8 cellular contexts compared by ENCODE assay signal in genomic region chr1:153545067-153546055, GRCh38. TPM values are rescaled to one million over a fixed set of nuclear protein-coding genes. Genes with fewer than 3 reads are reported as not detected.
A peak's percentile ranks its signal among the peaks of the same experiment; 100 is the strongest.
DNase-seq lines count a peak whose midpoint lies in the region; TF ChIP-seq lines count a peak whose summit lies in the region.

Gene S100A4, minus strand, starts transcription at chr1:153545806. Its CDS starts 1,012 bp downstream, at chr1:153544794.

- peak within 1 kb of the TSS; percentile 61 for H2AFZ ChIP-seq in osteoblast (ENCODE audit: low read length)

- no peaks in the 10 kb centered on the region; the same call in 1 of the 2 replicates for H3K9me3 ChIP-seq in AG04450 (ENCODE audit: control insufficient read depth, insufficient read depth, low read length)
- H3K9me3 ChIP-seq in MG63 = no peaks in the 10 kb centered on the region
- no peaks in the 10 kb centered on the region for H3K9me3 ChIP-seq in osteoblast (ENCODE audit: low read depth, low read length)

- H3K4me2 ChIP-seq in osteoblast (ENCODE audit: insufficient read depth, low read length) = peak within 1 kb of the TSS; percentile 54

- TF ChIP-seq CTCF in AG04450 (IDR thresholded peaks at IDR 0.05; ENCODE audit: low read depth, low read length) (no peak), osteoblast (IDR thresholded peaks at IDR 0.05; ENCODE audit: extremely low read depth, low read depth, low read length) (no peak)

- no peaks in the 10 kb centered on the region for H4K20me1 ChIP-seq in osteoblast (ENCODE audit: insufficient read depth, low read length)

- no peaks in the 10 kb centered on the region for H3K79me2 ChIP-seq in osteoblast (ENCODE audit: insufficient read depth, low read length)

- H3K4me3 ChIP-seq in AG04450 (ENCODE audit: low read depth, low read length) (peak within 1 kb of the TSS; percentile 31; the same call in 1 of the 2 replicates), MG63 (peak within 1 kb of the TSS; percentile 48), osteoblast (ENCODE audit: insufficient read depth, low read length) (no peak within 1 kb of the TSS)

- POLR2A ChIA-PET in AG04450 (lab: Yijun Ruan, JAX) = interaction anchor here (0.6 to 3.1 kb wide), 8 partner anchors 10 to 445 kb away, joined by 3 to 35 read pairs (median 7); partner anchors contain the start of genes RPS27, S100A13, S100A2 and S100A6

- TF ChIP-seq POLR2A in GM19193 (IDR thresholded peaks at IDR 0.05; ENCODE audit: extremely low read depth, insufficient read depth, insufficient read length) = peak; percentile 41

- H3K27ac ChIP-seq in AG04450 (ENCODE audit: low read depth, low read length) (peak within 1 kb of the TSS; percentile 80), osteoblast (ENCODE audit: low read depth, low read length) (peak within 1 kb of the TSS; percentile 21)

- DNase-seq in AG04450 (ENCODE audit: low read depth, low spot score) (peak; percentile 71), MG63 (peak; percentile 98), SK-N-DZ (ENCODE audit: low spot score) (peak; percentile 90), germinal center (ENCODE audit: low spot score) (peak; percentile 53), osteoblast (ENCODE audit: insufficient read length, low spot score, missing footprints) (peak; percentile 93), superior temporal gyrus (ENCODE audit: extremely low spot score) (peak; percentile 58)
- DNase-seq in activated naive CD4-positive, alpha-beta T cell (lab: John Stamatoyannopoulos, UW) = peak; percentile 43 to 75 (median 58)

- peaks cover 53% of the 10 kb centered on the region for H3K4me1 ChIP-seq in osteoblast (ENCODE audit: insufficient read depth, low read length)

- peaks cover 19% of the 10 kb centered on the region for H3K36me3 ChIP-seq in MG63
- H3K36me3 ChIP-seq in osteoblast (ENCODE audit: insufficient read depth, low read length) = no peaks in the 10 kb centered on the region

- no peaks in the 10 kb centered on the region for H3K27me3 ChIP-seq in AG04450 (ENCODE audit: control insufficient read depth, insufficient read depth, low read length)
- H3K27me3 ChIP-seq in MG63 = no peaks in the 10 kb centered on the region
- no peaks in the 10 kb centered on the region for H3K27me3 ChIP-seq in osteoblast (ENCODE audit: insufficient read depth, low read length)

- CTCF ChIA-PET in AG04450 (lab: Charles Lee) = interaction anchor here (1.0 to 3.6 kb wide), 6 partner anchors 13 to 193 kb away, joined by 3 to 34 read pairs (median 12); no protein-coding TSS in a partner anchor

RNA-seq across cellular contexts. Expression of gene S100A4, which starts in this region (rescaled TPM):
- polyA plus RNA-seq in AG04450 (2011; rRNA removed) = 20.0 and 20.7 TPM in 2 replicates
- polyA minus RNA-seq in AG04450 (2011; rRNA and poly(A)+ RNA removed) = 3.6 and 5.1 TPM in 2 replicates
- 438 and 702 TPM in 2 replicates for total RNA-seq in MG63 (2014; rRNA removed; shearing (Covaris generic); ENCODE audit: low replicate concordance)
- polyA plus RNA-seq in SK-N-DZ (2014; cell fraction: cytosol; rRNA removed) = 5.5 and 16.7 TPM in 2 replicates
- 0.49 and 2.5 TPM in 2 replicates for polyA plus RNA-seq in SK-N-DZ (2014; cell fraction: nucleus; rRNA removed)
- total RNA-seq in osteoblast = 21.5 and 63.0 TPM in 2 replicates
